ENCODE assay signal across 1 cellular context in the genomic region with DNA sequence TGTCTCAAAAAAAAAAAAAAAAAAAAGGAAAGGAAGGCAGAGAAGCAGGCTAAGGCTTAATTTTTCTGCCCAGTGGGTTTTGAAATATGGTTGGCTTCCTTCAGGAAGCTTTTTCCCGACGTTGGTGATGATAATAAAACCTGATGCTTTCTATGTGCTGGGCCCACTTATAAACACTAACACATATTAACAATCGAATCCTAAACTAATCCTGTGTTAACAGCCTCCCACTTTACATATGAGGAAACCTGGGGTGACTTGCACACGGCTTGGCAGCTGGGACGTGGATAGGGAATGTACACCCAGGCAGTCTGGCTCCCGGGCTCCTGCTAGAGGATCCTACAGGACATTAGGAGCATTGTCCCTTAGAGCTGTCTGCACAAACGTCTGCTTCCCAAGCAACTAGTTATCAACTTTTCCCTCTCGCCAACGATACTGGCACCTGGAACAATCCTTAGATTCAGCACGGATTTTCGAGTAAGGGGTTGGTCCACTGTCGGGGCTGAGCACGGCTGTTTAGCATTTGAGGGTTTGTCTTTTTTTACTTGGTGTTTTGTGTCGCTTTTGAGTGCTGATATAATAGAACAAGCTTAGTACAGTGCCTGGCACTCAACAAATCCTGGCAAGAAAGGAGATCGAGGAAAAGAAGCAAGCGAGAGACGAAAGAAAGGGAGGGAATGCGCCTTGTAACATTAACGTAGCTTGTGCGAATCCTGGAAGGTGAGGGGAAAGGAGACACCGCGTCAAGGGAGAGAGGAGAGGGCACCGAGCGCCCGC.
TF ChIP-seq lines count a peak whose summit lies in the region.

No MANE protein-coding gene starts in this region.

TF ChIP-seq in HEK293, 187 proteins besides CTCF, POLR2A, EP300 and RAD21 (continued from another document):
- TF ChIP-seq KLF8 (tag by site-specific recombination; IDR thresholded peaks at IDR 0.05) (peak; percentile 69; the same call in 1 of the 2 replicates), HOXD13 (CRISPR knock-in tag; IDR thresholded peaks at IDR 0.05; ENCODE audit: borderline replicate concordance) (no peak), ZNF600 (tag by site-specific recombination; IDR thresholded peaks at IDR 0.05) (peak; percentile 27; the same call in 1 of the 2 replicates), ZNF404 (tag by site-specific recombination; IDR thresholded peaks at IDR 0.05) (no peak), TRIM28 (IDR thresholded peaks at IDR 0.05; ENCODE audit: borderline replicate concordance, low read length) (peak; percentile 63; the same call in 1 of the 2 replicates)
- TF ChIP-seq, protein P1, sequence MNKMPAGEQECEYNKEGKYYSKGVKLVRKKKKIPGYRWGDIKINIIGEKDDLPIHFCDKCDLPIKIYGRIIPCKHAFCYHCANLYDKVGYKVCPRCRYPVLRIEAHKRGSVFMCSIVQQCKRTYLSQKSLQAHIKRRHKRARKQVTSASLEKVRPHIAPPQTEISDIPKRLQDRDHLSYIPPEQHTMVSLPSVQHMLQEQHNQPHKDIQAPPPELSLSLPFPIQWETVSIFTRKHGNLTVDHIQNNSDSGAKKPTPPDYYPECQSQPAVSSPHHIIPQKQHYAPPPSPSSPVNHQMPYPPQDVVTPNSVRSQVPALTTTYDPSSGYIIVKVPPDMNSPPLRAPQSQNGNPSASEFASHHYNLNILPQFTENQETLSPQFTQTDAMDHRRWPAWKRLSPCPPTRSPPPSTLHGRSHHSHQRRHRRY (tag by site-specific recombination; IDR thresholded peaks at IDR 0.05), result no peak
